In the genomic region with DNA sequence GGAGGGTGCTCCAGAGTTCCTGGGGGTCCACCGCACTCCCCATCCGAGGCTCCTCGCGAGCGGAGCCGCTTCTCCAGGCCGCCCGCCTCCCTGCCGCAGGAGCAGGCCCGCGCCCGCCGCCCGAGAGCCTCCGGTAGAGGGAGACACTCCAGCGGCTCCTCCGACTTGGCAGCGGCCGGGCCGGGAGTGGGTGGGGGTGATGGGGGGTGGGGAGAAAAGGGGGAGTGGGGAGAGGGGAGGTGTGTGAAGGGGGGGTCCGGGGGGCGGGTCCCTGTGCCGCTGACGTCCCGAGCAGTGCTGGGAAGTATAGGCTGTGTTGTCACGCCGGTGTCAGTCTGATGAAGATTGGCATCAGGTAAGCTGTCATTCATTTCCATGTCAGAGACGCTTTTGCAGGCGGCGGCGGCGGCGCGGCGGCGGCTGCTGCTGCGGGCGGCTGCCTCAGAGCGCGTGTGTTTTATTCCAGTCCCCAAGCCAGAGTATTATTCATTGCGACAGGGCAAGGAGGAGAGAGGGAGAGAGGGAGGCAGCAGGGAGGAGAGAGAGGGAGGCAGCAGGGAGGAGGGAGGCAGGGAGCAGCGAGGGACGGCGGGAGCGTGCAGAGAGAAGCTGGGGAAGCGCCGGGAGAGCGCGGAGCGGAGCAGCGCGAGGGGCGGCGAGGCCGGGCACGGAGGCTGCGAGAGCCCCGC, we compare ENCODE assay signal across 8 cellular contexts. TPM values are rescaled to one million over a fixed set of nuclear protein-coding genes. Genes with fewer than 3 reads are reported as not detected.
DNase-seq lines count a peak whose midpoint lies in the region; ATAC-seq and TF ChIP-seq lines count a peak whose summit lies in the region.

A gene with protein sequence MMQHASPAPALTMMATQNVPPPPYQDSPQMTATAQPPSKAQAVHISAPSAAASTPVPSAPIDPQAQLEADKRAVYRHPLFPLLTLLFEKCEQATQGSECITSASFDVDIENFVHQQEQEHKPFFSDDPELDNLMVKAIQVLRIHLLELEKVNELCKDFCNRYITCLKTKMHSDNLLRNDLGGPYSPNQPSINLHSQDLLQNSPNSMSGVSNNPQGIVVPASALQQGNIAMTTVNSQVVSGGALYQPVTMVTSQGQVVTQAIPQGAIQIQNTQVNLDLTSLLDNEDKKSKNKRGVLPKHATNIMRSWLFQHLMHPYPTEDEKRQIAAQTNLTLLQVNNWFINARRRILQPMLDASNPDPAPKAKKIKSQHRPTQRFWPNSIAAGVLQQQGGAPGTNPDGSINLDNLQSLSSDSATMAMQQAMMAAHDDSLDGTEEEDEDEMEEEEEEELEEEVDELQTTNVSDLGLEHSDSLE (plus strand): TSS at position 330 of the 689 bp plus-strand sequence. CDS start 186,555 bp downstream, outside the sequence.

- no peak for TF ChIP-seq EP300 in transverse colon (IDR thresholded peaks at IDR 0.05; ENCODE audit: low read depth)

- H3K9me3 ChIP-seq in adrenal gland (replicated peaks in 1 of 3) = no peaks in the 10 kb centered on the region
- no peaks in the 10 kb centered on the region for H3K9me3 ChIP-seq in transverse colon

- H3K4me3 ChIP-seq in adrenal gland (peak within 1 kb of the TSS in 2 of 4 donors; percentile 44 to 73), transverse colon (peak within 1 kb of the TSS; percentile 50 to 67 (median 58))

- peak; percentile 18 for DNase-seq in DMS53 treated with DMSO at 0.1 percent for 48 hours (lab: John Stamatoyannopoulos, UW; ENCODE audit: unreplicated experiment)
- peak; percentile 59 for DNase-seq in SK-MEL-5 (ENCODE audit: low read depth, low spot score)
- peak; percentile 65 to 78 (median 73) for DNase-seq in adrenal gland
- peak; percentile 86 for DNase-seq in left cardiac atrium
- peak; percentile 68 to 97 (median 84) for DNase-seq in posterior cingulate gyrus
- peak; percentile 50 for DNase-seq in transverse colon

- intact Hi-C loops in adrenal gland (cut with DNase I) = loop anchor here (5.0 kb wide), 2 partner anchors 183 to 238 kb away; no protein-coding TSS in a partner anchor
- intact Hi-C loops in left cardiac atrium (cut with DNase I) = loop anchor here (2.0 to 10.0 kb wide), 2 partner anchors 184 to 240 kb away; no protein-coding TSS in a partner anchor
- intact Hi-C loops in posterior cingulate gyrus (cut with DNase I) = loop anchor here (1.0 kb wide), 1 partner anchor 181 kb away; no protein-coding TSS in a partner anchor
- intact Hi-C loops in transverse colon (cut with DNase I; ENCODE audit: low total_unique reads) = loop anchor here (2.0 kb wide), 1 partner anchor 180 kb away; no protein-coding TSS in a partner anchor

- H3K27ac ChIP-seq in adrenal gland (peak within 1 kb of the TSS in 3 of 5 donors; percentile 10 to 82 (median 72)), transverse colon (peak within 1 kb of the TSS; percentile 72 to 91 (median 84))

- 1% methylated on average over 29 to 57 of the region's 58 CpGs for WGBS in adrenal gland, 4 donors
- WGBS in transverse colon (ENCODE audit: low coverage in 1 of 2), 2 donors = 0% methylated on average over 45 of the region's 58 CpGs; no CpG with 5 or more reads in 1 of the 2 donors

- peak in 1 of 2 donors; percentile 21 for TF ChIP-seq POLR2A in adrenal gland (IDR thresholded peaks at IDR 0.05)
- peak; percentile 45 for TF ChIP-seq POLR2A in transverse colon (IDR thresholded peaks at IDR 0.05)

- H3K36me3 ChIP-seq in adrenal gland (replicated peaks in 1 of 2) = no peaks in the 10 kb centered on the region
- no peaks in the 10 kb centered on the region for H3K36me3 ChIP-seq in transverse colon

- H3K27me3 ChIP-seq in adrenal gland (no peaks in the 10 kb centered on the region), transverse colon (peaks cover 65% of the 10 kb centered on the region)

- ATAC-seq in HG03521 (IDR thresholded peaks at IDR 0.05; ENCODE audit: unreplicated experiment) (peak; percentile 38), left cardiac atrium (peak; percentile 78), GM18870 (IDR thresholded peaks at IDR 0.05; ENCODE audit: unreplicated experiment) (no peak)

- H3K4me1 ChIP-seq in adrenal gland (replicated peaks in 1 of 2) (peaks cover 0 to 16% of the 10 kb centered on the region in 2 donors), transverse colon (peaks cover 4 to 51% (median 16%) of the 10 kb centered on the region in 4 donors)

- in situ Hi-C loops in SK-MEL-5 (cut with HindIII; ENCODE audit: low pct_unique_long_range_greater_than_20kb, low sequenced_read_pairs) (no loop called here), transverse colon (cut with MboI; ENCODE audit: low pct_ligation_motif_present in 1 of 4, low pct_unique_long_range_greater_than_20kb in 1 of 4, low sequenced_read_pairs in 3 of 4) (loop anchor here in 3 of 4 donors (10.0 to 25.0 kb wide), 2 partner anchors 173 to 180 kb away; no protein-coding TSS in a partner anchor)

- TF ChIP-seq CTCF in adrenal gland (IDR thresholded peaks at IDR 0.05) = peak; percentile 16 to 49 (median 39)
- TF ChIP-seq CTCF in transverse colon (IDR thresholded peaks at IDR 0.05) = peak in 4 of 5 experiments; percentile 7 to 67 (median 55)

RNA-seq across cellular contexts. Expression of the gene that starts here (rescaled TPM):
- 1.4 and 1.6 TPM in 2 replicates for total RNA-seq in SK-MEL-5 (2014; rRNA removed; shearing (Covaris generic))
- polyA plus RNA-seq in SK-MEL-5 (2015; cell fraction: cytosol; rRNA removed) = 2.4 and 4.2 TPM in 2 replicates
- polyA plus RNA-seq in SK-MEL-5 (2015; cell fraction: nucleus; rRNA removed) = 3.7 and 4.8 TPM in 2 replicates
- 10 to 100 TPM in 5 of 8 donors, 1 to 10 TPM in 3; 1.8 to 34.7 (median 11.1) TPM for total RNA-seq in adrenal gland
- 1 to 10 TPM; 2.0 to 2.7 (median 2.0) TPM for polyA plus RNA-seq in adrenal gland
- 10 to 100 TPM; 13.8 to 14.4 TPM for total RNA-seq in left cardiac atrium
- 1 to 10 TPM in 1 of 4 donors, under 1 TPM in 2, not detected in 1; 0.27 to 4.8 (median 0.75) TPM for total RNA-seq in transverse colon

Comparison
In these comparisons a context has a peak if more than half of its experiments do, and no peak if none do; other contexts are left out.
1. DNase-seq: peak in every context shown above with its lines; median percentile 86 in left cardiac atrium; 84 in posterior cingulate gyrus; 73 in adrenal gland; 59 in SK-MEL-5; 50 in transverse colon; 18 in DMS53 treated with DMSO at 0.1 percent for 48 hours.